In genomic region chr6:27807415-27808241, GRCh38 we compare ENCODE assay signal across 8 cellular contexts.
DNase-seq lines count a peak whose midpoint lies in the region; ATAC-seq, FAIRE-seq and TF ChIP-seq lines count a peak whose summit lies in the region.
"Not testable (repeated sequence)": the region's sequence is repeated elsewhere in the genome, so short reads cannot be mapped to it uniquely, and the experiment has no call there.

No MANE protein-coding gene starts in this region.

- H3F3A ChIP-seq in OCI-LY1 (ENCODE audit: insufficient read depth, low read length), result peaks cover 22% of the 10 kb centered on the region

- peak overlapping the region; percentile 72 for H4K91ac ChIP-seq in mesenchymal stem cell (ENCODE audit: low read length)

- not testable (repeated sequence) for H3K79me2 ChIP-seq in OCI-LY1 (ENCODE audit: insufficient read depth, low read length)

- H2BK12ac ChIP-seq in mesenchymal stem cell (ENCODE audit: low read length in 2 of 2), result peak overlapping the region in 1 of 2 experiments; percentile 47

- H3K4me3 ChIP-seq in HUES48 (ENCODE audit: low read depth, low read length), result peak overlapping the region; percentile 86
- peak overlapping the region; percentile 81 for H3K4me3 ChIP-seq in OCI-LY1 (ENCODE audit: low read depth, low read length, poor library complexity, severe bottlenecking)
- peak overlapping the region; percentile 62 to 87 for H3K4me3 ChIP-seq in mesenchymal stem cell (ENCODE audit: insufficient read depth in 1 of 2, low read depth in 1 of 2, low read length in 2 of 2)

- not testable (repeated sequence) for H4K20me1 ChIP-seq in OCI-LY1 (ENCODE audit: insufficient read depth, low read length)

- not testable (repeated sequence) for TF ChIP-seq CTCF in OCI-LY1 (IDR thresholded peaks at IDR 0.05; ENCODE audit: low read length)

- H3K4me2 ChIP-seq in OCI-LY1 (ENCODE audit: low read length) (peak overlapping the region; percentile 64), mesenchymal stem cell (ENCODE audit: low read length, poor library complexity, severe bottlenecking) (peak overlapping the region; percentile 76)

- H3K23ac ChIP-seq in mesenchymal stem cell (ENCODE audit: low read length in 2 of 2), result peak overlapping the region in 1 of 2 experiments; percentile 64

- DNase-seq in DMS153 treated with DMSO at 0.1 percent for 48 hours (lab: John Stamatoyannopoulos, UW; ENCODE audit: unreplicated experiment), result peak; percentile 87
- DNase-seq in activated CD8-positive, alpha-beta memory T cell treated with anti-CD3 and anti-CD28 coated beads, Interleukin-2, amount 50 U/mL, for 48 hours, result peak; percentile 84
- DNase-seq in mesenchymal stem cell, result peak; percentile 98
- peak; percentile 21 for DNase-seq in stimulated activated CD8-positive, alpha-beta memory T cell treated with anti-CD3 and anti-CD28 coated beads, Interleukin-15, amount 100 ng/mL, for 1 hour (ENCODE audit: low read depth)

- H2AK5ac ChIP-seq in mesenchymal stem cell (ENCODE audit: low read length, severe bottlenecking), result not testable (repeated sequence)

- peak overlapping the region; percentile 8 to 67 for H3K18ac ChIP-seq in mesenchymal stem cell (ENCODE audit: low read depth in 1 of 2, low read length in 2 of 2)

- H2BK15ac ChIP-seq in mesenchymal stem cell (ENCODE audit: low read depth, poor library complexity, severe bottlenecking), result not testable (repeated sequence)

- not testable (repeated sequence) for H3K9me2 ChIP-seq in OCI-LY1 (ENCODE audit: low read depth, low read length)

- not testable (repeated sequence) for H3K79me1 ChIP-seq in mesenchymal stem cell (replicated peaks; ENCODE audit: low read length, poor library complexity, severe bottlenecking)

- WGBS in mesenchymal stem cell, result under 1% methylated on average over 36 of the region's 44 CpGs

- H3K4me1 ChIP-seq in HUES48 (ENCODE audit: control insufficient read depth, insufficient read depth, low read length), result peaks cover 15% of the 10 kb centered on the region; the same call in 1 of the 2 replicates
- H3K4me1 ChIP-seq in OCI-LY1 (ENCODE audit: insufficient read depth, low read length, severe bottlenecking), result peaks cover 46% of the 10 kb centered on the region
- not testable (repeated sequence) for H3K4me1 ChIP-seq in mesenchymal stem cell (ENCODE audit: control insufficient read depth, insufficient read depth, low read depth, low read length)

- H3K9ac ChIP-seq in HUES48 (ENCODE audit: low read depth, low read length) (peak overlapping the region; percentile 98), OCI-LY1 (ENCODE audit: low read length) (peak overlapping the region; percentile 98), mesenchymal stem cell (ENCODE audit: low read length) (peak overlapping the region; percentile 89)

- H3K4ac ChIP-seq in mesenchymal stem cell (ENCODE audit: low read depth in 1 of 2, low read length in 2 of 2), result peak overlapping the region in 1 of 2 experiments; percentile 17

- H2AFZ ChIP-seq in OCI-LY1 (ENCODE audit: low read length), result not testable (repeated sequence)
- H2AFZ ChIP-seq in mesenchymal stem cell (ENCODE audit: low read depth, low read length), result peak overlapping the region; percentile 49

- peak; percentile 68 for ATAC-seq in GM21529 (IDR thresholded peaks at IDR 0.05; ENCODE audit: unreplicated experiment)

- peak; percentile 99 for FAIRE-seq in endometrium (lab: Jason Lieb, UNC)

- not testable (repeated sequence) for H3K9me3 ChIP-seq in HUES48 (ENCODE audit: control insufficient read depth, insufficient read depth, low read length); OCI-LY1 (ENCODE audit: low read length); mesenchymal stem cell (ENCODE audit: control insufficient read depth, low read length)

- not testable (repeated sequence) for H2BK5ac ChIP-seq in mesenchymal stem cell (ENCODE audit: low read depth, low read length, poor library complexity, severe bottlenecking)

- not testable (repeated sequence) for H3K14ac ChIP-seq in mesenchymal stem cell (ENCODE audit: low read length in 2 of 2)

- not testable (repeated sequence) for H2BK120ac ChIP-seq in mesenchymal stem cell (ENCODE audit: low read depth, low read length)

- peak overlapping the region; percentile 66 for H4K8ac ChIP-seq in mesenchymal stem cell (ENCODE audit: low read length)

- H3K27me3 ChIP-seq in HUES48 (ENCODE audit: control insufficient read depth, insufficient read depth, low read length); OCI-LY1 (ENCODE audit: insufficient read depth, low read length); mesenchymal stem cell (ENCODE audit: control insufficient read depth in 1 of 2, insufficient read depth in 1 of 2, low read length in 2 of 2): not testable (repeated sequence)

- H3K27ac ChIP-seq in HUES48 (ENCODE audit: low read depth, low read length), result peak overlapping the region; percentile 95
- H3K27ac ChIP-seq in OCI-LY1 (ENCODE audit: low read depth, low read length, poor library complexity, severe bottlenecking), result peak overlapping the region; percentile 100
- peak overlapping the region; percentile 78 for H3K27ac ChIP-seq in mesenchymal stem cell (ENCODE audit: low read length, poor library complexity, severe bottlenecking)

- not testable (repeated sequence) for H3K36me3 ChIP-seq in HUES48 (ENCODE audit: control insufficient read depth, insufficient read depth, low read length); OCI-LY1 (ENCODE audit: insufficient read depth, low read length); mesenchymal stem cell (ENCODE audit: control insufficient read depth in 1 of 2, insufficient read depth in 2 of 2, low read depth in 1 of 2, low read length in 2 of 2)

Comparison
In these comparisons a context has a peak if more than half of its experiments do, and no peak if none do; other contexts are left out.
1. Peak in every context shown above with its lines: DNase-seq, ATAC-seq, H3K4me3 ChIP-seq and H3K27ac ChIP-seq.
2. DNase-seq: peak in every context shown above with its lines; median percentile 98 in mesenchymal stem cell; 87 in DMS153 treated with DMSO at 0.1 percent for 48 hours; 84 in activated CD8-positive, alpha-beta memory T cell treated with anti-CD3 and anti-CD28 coated beads, Interleukin-2, amount 50 U/mL, for 48 hours; 21 in stimulated activated CD8-positive, alpha-beta memory T cell treated with anti-CD3 and anti-CD28 coated beads, Interleukin-15, amount 100 ng/mL, for 1 hour.